Comparison of ENCODE assay signal across 22 cellular contexts in genomic region chr12:54025507-54026393, GRCh38. TPM values are rescaled to one million over a fixed set of nuclear protein-coding genes. Genes with fewer than 3 reads are reported as not detected.
DNase-seq lines count a peak whose midpoint lies in the region; ATAC-seq and TF ChIP-seq lines count a peak whose summit lies in the region.
"Had no signal": no experiment of that assay in that cellular context is flagged by ENCODE, and none has a peak within 500 bp of the region (broad histone marks: within the 10 kb centered on the region; RNA-seq: fewer than 3 reads in every experiment).

No MANE protein-coding gene starts in this region.

- H3K27ac ChIP-seq in A673 (ENCODE audit: low read depth, low read length, poor library complexity, severe bottlenecking): peak overlapping the region; percentile 46
- peak overlapping the region; percentile 72 for H3K27ac ChIP-seq in OCI-LY3 (ENCODE audit: low read length)
- H3K27ac ChIP-seq in ovary: peak overlapping the region; percentile 21 to 95
- H3K27ac ChIP-seq: body of pancreas had no signal

- no peak for TF ChIP-seq POLR2A in ovary (IDR thresholded peaks at IDR 0.05)

- H3K9ac ChIP-seq in OCI-LY3 (ENCODE audit: low read length): peak overlapping the region; percentile 60

- peak; percentile 54 for DNase-seq in A673 (ENCODE audit: low spot score)
- peak; percentile 58 for DNase-seq in fibroblast of mammary gland (ENCODE audit: low read depth)
- DNase-seq in ovary: peak in 4 of 5 donors; percentile 19 to 42 (median 39)
- DNase-seq in GM20000 (ENCODE audit: low spot score): no peak
- DNase-seq in NOMO-1 treated with DMSO at 0.1 percent for 48 hours (lab: John Stamatoyannopoulos, UW; ENCODE audit: unreplicated experiment): no peak
- DNase-seq: activated naive CD4-positive, alpha-beta T cell treated with anti-CD3 and anti-CD28 coated beads for 36 hours; activated T-cell treated with anti-CD3 and anti-CD28 coated beads, Interleukin-2, amount 50 U/mL, for 1 hour; body of pancreas; DMS153; head of caudate nucleus; kidney glomerular epithelial cell; mucosa of descending colon; NCI-H1436; occipital lobe; SW 1271 had no signal

- POLR2A ChIA-PET in A673 (lab: Charles Lee; ENCODE audit: low non-redundant PET): interaction anchor here (0.5 to 0.7 kb wide), 2 partner anchors 8 to 26 kb away, joined by 3 to 7 read pairs; partner anchors contain the start of gene HOXC9

- CTCF ChIA-PET in A673 (lab: Charles Lee): interaction anchor here (0.6 kb wide), 3 partner anchors 15 to 166 kb away, joined by 3 to 4 read pairs (median 3); no protein-coding TSS in a partner anchor

- no peaks in the 10 kb centered on the region for H4K20me1 ChIP-seq in OCI-LY3 (ENCODE audit: insufficient read depth, low read length)

- no TSS peak for BruUV-seq in A673 (replicated peaks; lab: Mats Ljungman, UMichigan)

- peaks cover 13% of the 10 kb centered on the region for H3K36me3 ChIP-seq in A673 (ENCODE audit: insufficient read depth, low read length, poor library complexity, severe bottlenecking)
- H3K36me3 ChIP-seq in OCI-LY3 (replicated peaks; ENCODE audit: low read depth, low read length): no peaks in the 10 kb centered on the region
- no peaks in the 10 kb centered on the region for H3K36me3 ChIP-seq in ovary

- TF ChIP-seq EP300 in ovary (IDR thresholded peaks at IDR 0.05): no peak

- no peak for TF ChIP-seq CTCF in A673 (conservative IDR thresholded peaks at IDR 0.05; ENCODE audit: low read depth, low read length)
- TF ChIP-seq CTCF in OCI-LY3 (IDR thresholded peaks at IDR 0.05; ENCODE audit: low read depth, low read length): no peak
- TF ChIP-seq CTCF in fibroblast of mammary gland (conservative IDR thresholded peaks at IDR 0.05; ENCODE audit: control insufficient read depth, insufficient read depth, low read depth, low read length): no peak
- TF ChIP-seq CTCF in ovary (IDR thresholded peaks at IDR 0.05): no peak
- TF ChIP-seq CTCF in GM20000 (IDR thresholded peaks at IDR 0.05; ENCODE audit: extremely low read depth, missing control alignments): no peak

- no peak overlapping the region for H3K4me3 ChIP-seq in A673 (ENCODE audit: low read depth, low read length, poor library complexity, severe bottlenecking)
- H3K4me3 ChIP-seq in OCI-LY3 (ENCODE audit: low read length): peak overlapping the region; percentile 64
- peak overlapping the region; percentile 20 for H3K4me3 ChIP-seq in fibroblast of mammary gland (ENCODE audit: control insufficient read depth, low read depth, low read length)
- H3K4me3 ChIP-seq in ovary: no peak overlapping the region
- H3K4me3 ChIP-seq: body of pancreas, mucosa of descending colon, skin epidermis had no signal

- H2AFZ ChIP-seq in OCI-LY3 (ENCODE audit: low read depth, low read length): peak overlapping the region; percentile 63

- H3K79me2 ChIP-seq in OCI-LY3 (ENCODE audit: low read length): no peaks in the 10 kb centered on the region

- H3K9me3 ChIP-seq in A673 (ENCODE audit: low read depth, low read length, poor library complexity, severe bottlenecking) (no peaks in the 10 kb centered on the region), OCI-LY3 (ENCODE audit: insufficient read depth, low read length) (no peaks in the 10 kb centered on the region), ovary (no peaks in the 10 kb centered on the region)
- H3K9me3 ChIP-seq: body of pancreas, mucosa of descending colon had no signal

- no peak for ATAC-seq in HG03520 (IDR thresholded peaks at IDR 0.05; ENCODE audit: unreplicated experiment)
- ATAC-seq in HG03439 (IDR thresholded peaks at IDR 0.05; ENCODE audit: unreplicated experiment): no peak
- ATAC-seq: body of pancreas had no signal

- no peaks in the 10 kb centered on the region for H3K27me3 ChIP-seq in A673 (replicated peaks; ENCODE audit: insufficient read depth, low read depth, low read length, poor library complexity)
- no peaks in the 10 kb centered on the region for H3K27me3 ChIP-seq in OCI-LY3 (ENCODE audit: low read depth, low read length)
- no peaks in the 10 kb centered on the region for H3K27me3 ChIP-seq in ovary

- intact Hi-C loops in A673 (cut with micrococcal nuclease; ENCODE audit: unreplicated experiment): no loop called here
- intact Hi-C loops in ovary (cut with DNase I): loop anchor here in 1 of 4 donors (5.0 kb wide), 1 partner anchor 167 kb away; no protein-coding TSS in a partner anchor

- H3K4me1 ChIP-seq in A673 (ENCODE audit: insufficient read depth, low read length, poor library complexity, severe bottlenecking) (peaks cover 77% of the 10 kb centered on the region), OCI-LY3 (ENCODE audit: low read length) (peaks cover 66% of the 10 kb centered on the region), ovary (ENCODE audit: insufficient read depth) (peaks cover 11% of the 10 kb centered on the region)

- 16 to 28% (median 22%) methylated on average over 7 of the region's 7 CpGs for WGBS in ovary, 3 donors

- peak overlapping the region; percentile 91 for H3K4me2 ChIP-seq in OCI-LY3 (ENCODE audit: low read length)

RNA-seq across cellular contexts. Expression of gene HOXC6, which starts 2.5 kb away (rescaled TPM):
- 20.8 and 22.3 TPM in 2 replicates for total RNA-seq in A673 (2021)
- 10 to 100 TPM in 5 of 7 donors, 1 to 10 TPM in 2; 3.9 to 56.1 (median 21.4) TPM for total RNA-seq in ovary
- 10 to 100 TPM; 23.3 to 37.8 TPM for polyA plus RNA-seq in ovary
- total RNA-seq: activated naive CD4-positive, alpha-beta T cell treated with anti-CD3 and anti-CD28 coated beads for 36 hours; body of pancreas; occipital lobe had no signal
- polyA plus RNA-seq: CD14-positive monocyte had no signal

RNA-seq across cellular contexts. Expression of gene HOXC5, which starts 7.1 kb away (rescaled TPM):
- total RNA-seq in A673 (2021): 1.6 and 1.9 TPM in 2 replicates
- total RNA-seq in ovary: 10 to 100 TPM in 1 of 7 donors, 1 to 10 TPM in 6; 1.8 to 11.0 (median 3.6) TPM
- 1 to 10 TPM; 2.1 to 2.2 TPM for polyA plus RNA-seq in ovary
- total RNA-seq: A172; activated naive CD4-positive, alpha-beta T cell treated with anti-CD3 and anti-CD28 coated beads for 36 hours; body of pancreas; mucosa of descending colon; occipital lobe had no signal
- polyA plus RNA-seq: CD14-positive monocyte, thymus had no signal

RNA-seq across cellular contexts. Expression of gene HOXC8, which starts 17.0 kb away (rescaled TPM):
- total RNA-seq in A673 (2021): 10.9 and 11.1 TPM in 2 replicates
- 10 to 100 TPM in 1 of 7 donors, 1 to 10 TPM in 5, under 1 TPM in 1; 0.34 to 13.9 (median 7.7) TPM for total RNA-seq in ovary
- 10 to 100 TPM in 1 of 2 donors, 1 to 10 TPM in 1; 3.2 to 19.4 TPM for polyA plus RNA-seq in ovary
- total RNA-seq: A172; activated naive CD4-positive, alpha-beta T cell treated with anti-CD3 and anti-CD28 coated beads for 36 hours; body of pancreas; mucosa of descending colon; occipital lobe had no signal
- polyA plus RNA-seq: CD14-positive monocyte had no signal

RNA-seq across cellular contexts. Expression of gene HOXC9, which starts 25.8 kb away (rescaled TPM):
- total RNA-seq in A673 (2021) (21.1 and 22.3 TPM in 2 replicates), ovary (1 to 10 TPM in 2 of 7 donors, under 1 TPM in 4, not detected in 1; 0.26 to 3.9 (median 0.51) TPM)
- polyA plus RNA-seq in ovary: 10 to 100 TPM in 1 of 2 donors, 1 to 10 TPM in 1; 3.4 to 15.0 TPM
- total RNA-seq: activated naive CD4-positive, alpha-beta T cell treated with anti-CD3 and anti-CD28 coated beads for 36 hours; body of pancreas; mucosa of descending colon; occipital lobe had no signal
- polyA plus RNA-seq: CD14-positive monocyte had no signal

RNA-seq across cellular contexts. Expression of gene HOXC4, which starts 27.9 kb away (rescaled TPM):
- total RNA-seq in A673 (2021) (9.6 and 9.8 TPM in 2 replicates), ovary (10 to 100 TPM in 5 of 7 donors, 1 to 10 TPM in 2; 3.3 to 21.8 (median 13.1) TPM)
- polyA plus RNA-seq in ovary: 10 to 100 TPM in 1 of 2 donors, 1 to 10 TPM in 1; 7.9 to 10.9 TPM
- total RNA-seq: A172, body of pancreas, occipital lobe had no signal
- polyA plus RNA-seq: CD14-positive monocyte had no signal

Comparison
In these comparisons a context has a peak if more than half of its experiments do, and no peak if none do; other contexts are left out.
1. DNase-seq: peak in A673 (single experiment), fibroblast of mammary gland (single experiment) and ovary (4 of 5); none in GM20000 (single experiment) and NOMO-1 treated with DMSO at 0.1 percent for 48 hours (single experiment).
2. H3K4me3 ChIP-seq: peak in OCI-LY3 (single experiment) and fibroblast of mammary gland (single experiment); none in A673 (single experiment) and ovary (single experiment).
3. Peak in every context shown above with its lines, with median percentiles within 50 percentile points of each other: H3K27ac ChIP-seq.